Comparison of ENCODE assay signal across 8 cellular contexts in the genomic region with DNA sequence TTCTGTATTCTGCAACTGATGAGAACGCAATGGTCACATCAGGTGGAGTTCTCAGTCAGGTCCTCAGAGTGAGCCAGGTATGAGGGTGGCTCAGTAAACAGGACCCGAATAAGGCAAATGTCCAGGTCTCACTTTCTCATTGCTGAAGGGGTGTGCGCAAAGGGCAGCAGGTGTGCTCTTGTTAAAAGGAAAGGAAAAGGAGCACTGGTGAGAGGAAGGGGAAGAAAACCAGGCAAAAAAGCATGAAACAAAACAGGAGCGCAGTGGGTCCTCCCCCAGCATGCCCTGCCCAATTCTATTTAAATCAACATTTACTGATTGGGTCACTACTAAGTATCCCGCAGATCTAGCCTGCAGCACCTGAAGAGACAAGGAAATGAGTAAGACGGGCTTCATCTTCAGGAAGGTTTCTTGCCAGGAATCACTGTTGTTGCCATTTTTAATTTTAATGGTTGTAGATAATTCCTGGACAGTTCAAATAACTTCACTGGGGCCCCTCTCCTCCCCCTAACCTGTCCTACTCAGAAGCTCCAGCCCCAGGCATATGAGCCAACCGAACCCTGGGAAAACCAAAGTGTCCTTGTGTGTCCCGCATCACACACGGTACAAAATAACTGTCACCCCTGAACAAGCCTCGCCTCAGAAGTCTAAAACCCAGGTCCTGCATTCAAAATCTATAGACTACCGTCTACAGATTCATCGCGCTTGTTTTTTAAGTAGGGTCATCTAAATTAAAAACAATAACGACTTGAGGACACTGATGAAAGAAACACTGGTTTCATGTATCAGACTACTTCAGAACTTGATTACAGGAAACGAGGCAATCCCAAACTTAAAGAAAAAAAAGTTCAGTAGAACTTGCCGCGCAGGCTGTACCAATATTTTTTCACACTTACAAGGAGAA. TPM values are rescaled to one million over a fixed set of nuclear protein-coding genes. Genes with fewer than 3 reads are reported as not detected.
A peak's percentile ranks its signal among the peaks of the same experiment; 100 is the strongest.
DNase-seq lines count a peak whose midpoint lies in the region; ATAC-seq and TF ChIP-seq lines count a peak whose summit lies in the region.

No MANE protein-coding gene starts in this region.

- peaks cover 15% of the 10 kb centered on the region for H3K4me1 Mint-ChIP-seq in Caco-2 (ENCODE audit: low read depth, unreplicated experiment)
- H3K4me1 Mint-ChIP-seq in naive B cell: peaks cover 29 to 35% (median 31%) of the 10 kb centered on the region in 3 donors

- H3K4me3 Mint-ChIP-seq in Caco-2 (ENCODE audit: unreplicated experiment): peak overlapping the region; percentile 90
- H3K4me3 Mint-ChIP-seq in naive B cell: peak overlapping the region; percentile 87 to 98 (median 92)

- H3K36me3 Mint-ChIP-seq in Caco-2 (ENCODE audit: insufficient read depth, unreplicated experiment) (peaks cover 9% of the 10 kb centered on the region), naive B cell (no peaks in the 10 kb centered on the region)

- H3K4me1 ChIP-seq in Caco-2 (peaks cover 3% of the 10 kb centered on the region; the same call in 1 of the 2 replicates), duodenal mucosa (ENCODE audit: control insufficient read depth in 1 of 2, insufficient read depth in 2 of 2, low read length in 2 of 2) (peaks cover 38 to 42% of the 10 kb centered on the region in 2 donors)

- H3K9me3 ChIP-seq in Caco-2: no peaks in the 10 kb centered on the region
- H3K9me3 ChIP-seq in duodenal mucosa (ENCODE audit: control insufficient read depth in 1 of 2, low read length in 2 of 2): no peaks in the 10 kb centered on the region

- H3K36me3 ChIP-seq in Caco-2 (ENCODE audit: control insufficient read depth, insufficient read depth, low read length) (no peaks in the 10 kb centered on the region), duodenal mucosa (ENCODE audit: control insufficient read depth in 1 of 2, insufficient read depth in 2 of 2, low read length in 2 of 2) (no peaks in the 10 kb centered on the region)

- peak in 1 of 2 experiments; percentile 5 for DNase-seq in Caco-2
- DNase-seq in NCI-H774 (lab: John Stamatoyannopoulos, UW): peak; percentile 11
- DNase-seq in naive B cell: no peak
- DNase-seq in nucleus accumbens (lab: John Stamatoyannopoulos, UW): no peak
- DNase-seq in Ammon's horn (ENCODE audit: low spot score): no peak

- ATAC-seq in GM21423 (IDR thresholded peaks at IDR 0.05; ENCODE audit: unreplicated experiment): peak; percentile 20
- no peak for ATAC-seq in naive B cell (ENCODE audit: low read depth in 2 of 2)
- no peak for ATAC-seq in HG03159 (IDR thresholded peaks at IDR 0.05; ENCODE audit: unreplicated experiment)

- H3K4me3 ChIP-seq in Caco-2 (ENCODE audit: low read depth, low read length): peak overlapping the region; percentile 83
- peak overlapping the region; percentile 87 to 94 for H3K4me3 ChIP-seq in duodenal mucosa (ENCODE audit: low read depth in 1 of 2, low read length in 2 of 2)

- CTCF ChIA-PET in Caco-2 (lab: Charles Lee): interaction anchor here (0.7 to 1.6 kb wide), 2 partner anchors 10 to 1815 kb away, joined by 3 to 4 read pairs; no protein-coding TSS in a partner anchor

- intact Hi-C loops in Caco-2 (cut with micrococcal nuclease; ENCODE audit: unreplicated experiment): no loop called here

- POLR2A ChIA-PET in Caco-2 (lab: Charles Lee): no interaction called here

- H3K9me3 Mint-ChIP-seq in Caco-2 (ENCODE audit: unreplicated experiment) (no peaks in the 10 kb centered on the region), naive B cell (no peaks in the 10 kb centered on the region)

- peak overlapping the region; percentile 84 for H3K27ac ChIP-seq in duodenal mucosa (ENCODE audit: low read depth, low read length)

- H3K27ac Mint-ChIP-seq in Caco-2 (ENCODE audit: unreplicated experiment): peak overlapping the region; percentile 44
- H3K27ac Mint-ChIP-seq in naive B cell: peak overlapping the region in 4 of 6 donors; percentile 54 to 93 (median 76)

- H3K27me3 Mint-ChIP-seq in Caco-2 (ENCODE audit: insufficient read depth, unreplicated experiment) (no peaks in the 10 kb centered on the region), naive B cell (peaks cover 0 to 5% (median 0%) of the 10 kb centered on the region in 3 donors)

- H3K9ac ChIP-seq in duodenal mucosa (ENCODE audit: low read depth in 1 of 2, low read length in 2 of 2): peak overlapping the region; percentile 83 to 88

- H3K27me3 ChIP-seq in Caco-2 (replicated peaks; ENCODE audit: control insufficient read depth, insufficient read depth, low read length) (no peaks in the 10 kb centered on the region), duodenal mucosa (ENCODE audit: control insufficient read depth in 1 of 2, insufficient read depth in 2 of 2, low read length in 2 of 2) (no peaks in the 10 kb centered on the region)

- BruUV-seq in Caco-2 (replicated peaks; lab: Mats Ljungman, UMichigan): TSS peak; percentile 37

- TF ChIP-seq CTCF in Caco-2 (IDR thresholded peaks at IDR 0.05; ENCODE audit: insufficient read depth in 1 of 2, low read depth in 1 of 2, low read length in 1 of 2, severe bottlenecking in 1 of 2, unreplicated experiment in 1 of 2): no peak

RNA-seq across cellular contexts. Expression of a gene that starts 1.0 kb away (rescaled TPM):
- 6.8 and 7.3 TPM in 2 replicates for total RNA-seq in Caco-2 (2022)
- 1 to 10 TPM in 2 of 6 donors, under 1 TPM in 4; 0.14 to 1.4 (median 0.86) TPM for polyA plus RNA-seq in naive B cell (ENCODE audit: low read depth in 6 of 6)
